ENCODE assay signal across 8 cellular contexts in the genomic region with DNA sequence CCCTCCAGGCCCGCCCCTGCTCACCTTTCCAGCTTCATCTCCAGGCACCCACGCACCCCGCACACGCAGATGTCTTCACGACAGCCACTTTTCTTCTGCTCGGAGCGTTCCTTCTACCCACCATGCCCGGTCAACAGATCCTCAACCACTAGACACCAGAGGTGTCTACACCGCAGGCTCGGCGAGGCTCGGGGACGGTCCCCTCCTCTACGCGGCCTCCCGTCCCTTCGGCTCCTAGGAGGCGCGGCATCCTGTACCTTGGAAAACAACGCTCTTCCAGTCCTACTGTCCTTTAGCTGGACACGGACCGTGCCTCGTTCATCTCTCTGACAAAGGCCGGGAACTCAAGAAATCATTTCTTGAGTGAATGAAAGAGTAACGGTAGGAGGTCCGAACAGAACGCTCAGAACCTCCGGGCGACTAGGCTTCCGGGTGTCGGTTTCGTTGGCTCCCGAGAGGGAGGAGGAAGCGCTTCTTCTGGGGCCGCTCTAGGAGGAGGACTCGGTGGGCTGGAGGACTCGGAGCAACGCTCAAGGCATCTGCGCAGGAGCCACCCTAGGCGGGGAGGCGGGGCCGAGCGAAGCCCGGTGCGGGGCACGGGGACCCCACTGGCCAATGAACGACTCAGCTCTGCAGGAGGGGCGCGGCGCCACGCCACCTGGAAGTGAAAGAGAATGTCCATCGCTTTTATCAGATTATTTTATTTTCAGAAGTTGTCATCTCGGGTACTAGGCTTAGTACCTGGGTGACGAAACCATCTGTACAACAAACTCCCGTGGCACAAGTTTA. TPM values are rescaled to one million over a fixed set of nuclear protein-coding genes. Genes with fewer than 3 reads are reported as not detected.
DNase-seq lines count a peak whose midpoint lies in the region; ATAC-seq and TF ChIP-seq lines count a peak whose summit lies in the region.

No MANE protein-coding gene starts in this region.

- H3K9me3 Mint-ChIP-seq in T-cell, result no peaks in the 10 kb centered on the region

- H3K23ac ChIP-seq in trophoblast cell (ENCODE audit: low read length), result no peak overlapping the region

- peaks cover 4% of the 10 kb centered on the region for H3K79me2 ChIP-seq in trophoblast cell (ENCODE audit: control insufficient read depth, insufficient read depth, low read length, poor library complexity)

- H3K79me1 ChIP-seq in trophoblast cell (ENCODE audit: low read length), result peaks cover 4% of the 10 kb centered on the region

- peaks cover 0 to 4% of the 10 kb centered on the region in 2 donors for H3K27me3 Mint-ChIP-seq in T-cell

- ATAC-seq in HG02870 (IDR thresholded peaks at IDR 0.05; ENCODE audit: unreplicated experiment) (peak; percentile 95), T-cell (replicated peaks in 1 of 4) (peak; percentile 99 to 100 (median 100)), heart left ventricle (peak; percentile 100)

- H3K36me3 Mint-ChIP-seq in T-cell, result peaks cover 17% of the 10 kb centered on the region

- peak overlapping the region; percentile 67 for H4K8ac ChIP-seq in trophoblast cell (ENCODE audit: low read depth, low read length)

- peak overlapping the region; percentile 58 for H4K91ac ChIP-seq in trophoblast cell (ENCODE audit: low read depth, low read length)

- peak overlapping the region; percentile 38 for H2AFZ ChIP-seq in trophoblast cell (ENCODE audit: insufficient read depth, low read length, poor library complexity)

- POLR2A ChIA-PET in T-cell (lab: Charles Lee), result interaction anchor here (0.5 to 0.6 kb wide), 5 partner anchors 9 to 1150 kb away, joined by 3 to 5 read pairs (median 3); partner anchors contain the start of gene LAMTOR4 (in 1 of the 2)

- TF ChIP-seq POLR2A in heart left ventricle (IDR thresholded peaks at IDR 0.05) (peak in 1 of 2 donors; percentile 47), transverse colon (IDR thresholded peaks at IDR 0.05) (peak; percentile 78)

- H3K14ac ChIP-seq in trophoblast cell (ENCODE audit: low read length), result peak overlapping the region; percentile 14

- DNase-seq in GM13977 (ENCODE audit: low spot score) (peak; percentile 96), NCI-H146 (lab: John Stamatoyannopoulos, UW) (peak; percentile 97), T-cell (peak; percentile 94 to 100 (median 99)), amniotic epithelial cell (ENCODE audit: low read depth) (peak; percentile 97), heart left ventricle (peak; percentile 96 to 99 (median 99)), trophoblast cell (peak; percentile 99 to 100), transverse colon (peak; percentile 99)

- peak overlapping the region; percentile 98 to 99 for H3K27ac Mint-ChIP-seq in T-cell

- H3K27me3 ChIP-seq in heart left ventricle, result no peaks in the 10 kb centered on the region
- H3K27me3 ChIP-seq in trophoblast cell (ENCODE audit: insufficient read depth, low read length), result no peaks in the 10 kb centered on the region
- no peaks in the 10 kb centered on the region for H3K27me3 ChIP-seq in transverse colon

- no peak overlapping the region for H2BK12ac ChIP-seq in trophoblast cell (ENCODE audit: low read length)

- intact Hi-C loops in heart left ventricle (cut with DNase I), result loop anchor here in 6 of 10 donors (1.0 to 5.0 kb wide), 5 partner anchors 8 to 40 kb away; partner anchors contain the start of genes PLOD3 (in 3 of the 6) and ZNHIT1 (in 3 of the 6)
- intact Hi-C loops in transverse colon (cut with DNase I; ENCODE audit: low total_unique reads), result no loop called here

- peak overlapping the region; percentile 24 for H4K12ac ChIP-seq in trophoblast cell (ENCODE audit: low read depth, low read length)

- peaks cover 31 to 38% (median 38%) of the 10 kb centered on the region in 3 donors for H3K4me1 Mint-ChIP-seq in T-cell

- WGBS in heart left ventricle, 4 donors, result 0 to 1% (median 1%) methylated on average over 35 to 55 of the region's 55 CpGs
- WGBS in trophoblast cell (ENCODE audit: extremely low coverage, insufficient coverage, insufficient read length), result no CpG with 5 or more reads among the region's 55 CpGs
- 0 to 1% methylated on average over 11 to 55 of the region's 55 CpGs for WGBS in transverse colon (ENCODE audit: low coverage in 1 of 2), 2 donors

- peak overlapping the region in 11 of 12 donors; percentile 17 to 81 (median 67) for H3K27ac ChIP-seq in heart left ventricle
- peak overlapping the region; percentile 35 for H3K27ac ChIP-seq in trophoblast cell (ENCODE audit: low read depth, low read length)
- H3K27ac ChIP-seq in transverse colon, result peak overlapping the region; percentile 77 to 88 (median 83)

- in situ Hi-C loops in GM13977 (cut with MboI; ENCODE audit: low pct_unique_long_range_greater_than_20kb, low sequenced_read_pairs, unreplicated experiment), result no loop called here
- in situ Hi-C loops in transverse colon (cut with MboI; ENCODE audit: low pct_ligation_motif_present in 1 of 4, low pct_unique_long_range_greater_than_20kb in 1 of 4, low sequenced_read_pairs in 3 of 4), result no loop called here

- H3K4me1 ChIP-seq in heart left ventricle, result peaks cover 3 to 24% (median 17%) of the 10 kb centered on the region in 12 donors
- peaks cover 3 to 4% of the 10 kb centered on the region in 2 experiments for H3K4me1 ChIP-seq in trophoblast cell (ENCODE audit: control insufficient read depth in 1 of 2, insufficient read depth in 2 of 2, low read length in 2 of 2)
- peaks cover 7 to 23% (median 18%) of the 10 kb centered on the region in 4 donors for H3K4me1 ChIP-seq in transverse colon

- H3K4me2 ChIP-seq in trophoblast cell (ENCODE audit: low read length), result peak overlapping the region; percentile 69

- peak overlapping the region; percentile 10 for H3K18ac ChIP-seq in trophoblast cell (ENCODE audit: low read length)

- no peak overlapping the region for H2BK120ac ChIP-seq in trophoblast cell (ENCODE audit: insufficient read depth, low read length, poor library complexity)

- peak overlapping the region; percentile 75 for H3K9ac ChIP-seq in trophoblast cell (ENCODE audit: low read length)

- H2BK5ac ChIP-seq in trophoblast cell (ENCODE audit: low read depth, low read length, poor library complexity), result no peak overlapping the region

- no peak for TF ChIP-seq CTCF in GM13977 (IDR thresholded peaks at IDR 0.05; ENCODE audit: extremely low read depth, insufficient read depth, missing control alignments)
- TF ChIP-seq CTCF in heart left ventricle (IDR thresholded peaks at IDR 0.05), result peak in 1 of 12 donors; percentile 9
- no peak for TF ChIP-seq CTCF in transverse colon (IDR thresholded peaks at IDR 0.05)

- H3K4me3 ChIP-seq in heart left ventricle (peak overlapping the region; percentile 66 to 98 (median 87)), trophoblast cell (ENCODE audit: low read depth, low read length) (peak overlapping the region; percentile 82), transverse colon (peak overlapping the region; percentile 34 to 84 (median 78))

- TF ChIP-seq EP300 in transverse colon (IDR thresholded peaks at IDR 0.05; ENCODE audit: low read depth), result no peak

- H3K4ac ChIP-seq in trophoblast cell (ENCODE audit: low read depth, low read length), result peak overlapping the region; percentile 37

- H3K4me3 Mint-ChIP-seq in T-cell, result peak overlapping the region; percentile 100

- H3K9me3 ChIP-seq in heart left ventricle (no peaks in the 10 kb centered on the region), trophoblast cell (ENCODE audit: insufficient read depth, low read depth, low read length) (no peaks in the 10 kb centered on the region), transverse colon (no peaks in the 10 kb centered on the region)

- H3K36me3 ChIP-seq in heart left ventricle (peaks cover 0 to 26% (median 15%) of the 10 kb centered on the region in 9 donors), trophoblast cell (ENCODE audit: control insufficient read depth in 1 of 2, insufficient read depth in 2 of 2, low read length in 2 of 2) (peaks cover 6 to 7% of the 10 kb centered on the region in 2 experiments), transverse colon (no peaks in the 10 kb centered on the region)

- CTCF ChIA-PET in T-cell (lab: Charles Lee), result interaction anchor here in 1 of 2 donors (1.0 to 1.9 kb wide), 3 partner anchors 8 to 59 kb away, joined by 4 to 11 read pairs (median 11); partner anchors contain the start of gene ZNHIT1

- H2AK5ac ChIP-seq in trophoblast cell (ENCODE audit: low read length), result peak overlapping the region; percentile 40

RNA-seq across cellular contexts. Expression of gene FIS1, which starts 7.2 kb away (rescaled TPM):
- total RNA-seq in T-cell, result 100 to 1,000 TPM in 4 of 5 donors, 10 to 100 TPM in 1; 99.3 to 136 (median 125) TPM
- total RNA-seq in heart left ventricle, result 100 to 1,000 TPM; 249 to 491 (median 282) TPM
- polyA plus RNA-seq in heart left ventricle, result 100 to 1,000 TPM; 204 to 361 TPM
- polyA plus RNA-seq in trophoblast cell (2013), result 109 and 114 TPM in 2 replicates
- 100 to 1,000 TPM; 159 to 261 (median 187) TPM for total RNA-seq in transverse colon

RNA-seq across cellular contexts. Expression of gene CLDN15, which starts 14.5 kb away (rescaled TPM):
- total RNA-seq in T-cell, result 10 to 100 TPM; 23.1 to 47.7 (median 44.8) TPM
- total RNA-seq in heart left ventricle, result 10 to 100 TPM in 1 of 9 donors, 1 to 10 TPM in 8; 1.4 to 37.6 (median 2.2) TPM
- 1 to 10 TPM; 1.9 to 3.6 TPM for polyA plus RNA-seq in heart left ventricle
- 5.2 and 5.5 TPM in 2 replicates for polyA plus RNA-seq in trophoblast cell (2013)
- 10 to 100 TPM; 27.2 to 58.5 (median 45.4) TPM for total RNA-seq in transverse colon

RNA-seq across cellular contexts. Expression of gene ZNHIT1, which starts 34.1 kb away (rescaled TPM):
- total RNA-seq in T-cell, result 10 to 100 TPM; 32.9 to 54.1 (median 50.4) TPM
- 10 to 100 TPM; 47.0 to 88.1 (median 51.3) TPM for total RNA-seq in heart left ventricle
- 100 to 1,000 TPM in 1 of 2 donors, 10 to 100 TPM in 1; 89.8 to 156 TPM for polyA plus RNA-seq in heart left ventricle
- 69.1 and 70.0 TPM in 2 replicates for polyA plus RNA-seq in trophoblast cell (2013)
- total RNA-seq in transverse colon, result 100 to 1,000 TPM in 1 of 4 donors, 10 to 100 TPM in 3; 50.5 to 106 (median 78.2) TPM

RNA-seq across cellular contexts. Expression of gene PLOD3, which starts 34.7 kb away (rescaled TPM):
- total RNA-seq in T-cell (10 to 100 TPM; 27.7 to 74.2 (median 58.8) TPM), heart left ventricle (10 to 100 TPM; 27.4 to 77.6 (median 42.0) TPM), transverse colon (10 to 100 TPM; 48.4 to 81.2 (median 60.8) TPM)
- 10 to 100 TPM; 22.2 to 55.2 TPM for polyA plus RNA-seq in heart left ventricle
- polyA plus RNA-seq in trophoblast cell (2013), result 72.0 and 76.5 TPM in 2 replicates

RNA-seq across cellular contexts. Expression of gene MOGAT3, which starts 51.2 kb away (rescaled TPM):
- total RNA-seq in T-cell, result not detected
- not detected for total RNA-seq in heart left ventricle
- polyA plus RNA-seq in heart left ventricle, result not detected
- polyA plus RNA-seq in trophoblast cell (2013), result 0.04 TPM in 1 of 2 replicates, not detected in the other
- 10 to 100 TPM; 31.7 to 56.9 (median 44.3) TPM for total RNA-seq in transverse colon

Comparison
In these comparisons a context has a peak if more than half of its experiments do, and no peak if none do; other contexts are left out.
1. Peak in every context shown above with its lines: DNase-seq, ATAC-seq, H3K4me3 ChIP-seq and H3K27ac ChIP-seq.